ENCODE assay signal across 8 cellular contexts in the genomic region with DNA sequence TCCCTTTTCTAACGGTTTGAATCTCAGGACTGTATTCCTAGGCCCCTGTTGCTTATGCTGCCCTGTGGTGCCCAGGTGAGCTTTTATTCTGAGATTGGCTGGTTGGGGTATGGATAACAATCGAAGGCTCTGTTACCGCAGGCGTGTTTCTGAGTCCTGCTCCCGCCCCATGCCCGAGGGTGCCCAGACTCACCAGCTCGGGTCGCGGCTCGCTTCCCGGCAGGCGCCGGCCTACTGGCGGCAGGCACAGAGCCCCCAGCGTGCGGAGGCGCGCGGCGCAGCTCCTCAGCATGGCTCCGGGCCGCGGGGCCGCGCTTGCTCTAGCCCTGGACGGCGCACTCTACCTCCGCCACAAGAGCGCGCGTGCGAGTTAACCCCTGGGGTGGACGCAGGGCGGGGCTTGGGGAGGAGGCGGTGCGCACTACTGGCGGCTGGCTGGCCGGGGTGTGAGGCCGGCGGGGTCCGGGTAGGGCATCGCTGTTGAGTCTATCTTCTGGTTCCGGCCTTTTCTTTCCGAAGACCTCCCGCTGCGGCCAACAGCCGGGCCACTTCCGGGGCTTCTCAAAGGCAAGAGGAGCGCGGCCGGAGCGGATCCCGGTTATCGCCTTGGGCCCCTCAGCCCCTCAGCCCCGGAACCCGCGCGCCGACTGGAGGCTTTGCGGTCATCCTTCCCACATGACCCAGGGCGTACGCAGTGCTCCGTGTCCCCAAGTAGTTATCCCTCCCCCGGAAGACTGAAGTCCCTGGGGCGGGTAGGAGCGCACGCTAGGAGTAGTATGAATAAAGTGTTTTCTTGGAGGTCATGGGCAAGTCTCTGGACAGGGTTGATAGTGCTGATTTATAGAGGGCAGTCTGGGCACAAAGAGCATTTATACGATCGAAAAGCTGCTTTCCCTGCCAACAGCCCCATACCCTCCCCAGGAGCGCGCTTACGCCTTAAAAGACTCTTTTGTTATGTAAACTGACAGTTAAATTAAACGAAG. TPM values are rescaled to one million over a fixed set of nuclear protein-coding genes. Genes with fewer than 3 reads are reported as not detected.
A peak's percentile ranks its signal among the peaks of the same experiment; 100 is the strongest.
DNase-seq lines count a peak whose midpoint lies in the region; ATAC-seq and TF ChIP-seq lines count a peak whose summit lies in the region.

A gene (minus strand): TSS at position 345 of the 983 bp plus-strand sequence. CDS start 53 bp downstream, at position 292.

- H3K79me2 ChIP-seq in PC-9 (ENCODE audit: low read depth) = peaks cover 41% of the 10 kb centered on the region

- 3% methylated on average over 64 to 73 of the region's 73 CpGs for WGBS in esophagus, 2 donors

- no peaks in the 10 kb centered on the region for H4K20me1 ChIP-seq in PC-9 (ENCODE audit: insufficient read depth)

- H3K36me3 ChIP-seq in PC-9 (ENCODE audit: low read depth) (peaks cover 17% of the 10 kb centered on the region), esophagus (ENCODE audit: control insufficient read depth in 2 of 2, insufficient read depth in 2 of 2, low read length in 1 of 2) (no peaks in the 10 kb centered on the region), muscle layer of colon (ENCODE audit: insufficient read depth, low read length) (no peaks in the 10 kb centered on the region)

- peak within 1 kb of the TSS; percentile 84 for H3K27ac ChIP-seq in PC-9
- H3K27ac ChIP-seq in esophagus (ENCODE audit: low read depth in 2 of 2, low read length in 1 of 2) = peak within 1 kb of the TSS; percentile 84 to 87
- H3K27ac ChIP-seq in muscle layer of colon (ENCODE audit: low read depth, low read length) = peak within 1 kb of the TSS; percentile 79

- ATAC-seq in GM19455 (IDR thresholded peaks at IDR 0.05; ENCODE audit: unreplicated experiment) = peak; percentile 98

- peaks cover 16% of the 10 kb centered on the region for H3K9me3 Mint-ChIP-seq in activated T-cell treated with anti-CD3 and anti-CD28 coated beads, Interleukin-2, amount 50 U/mL, for 24 hours

- peaks cover 44% of the 10 kb centered on the region for H3K4me1 Mint-ChIP-seq in activated T-cell treated with anti-CD3 and anti-CD28 coated beads, Interleukin-2, amount 50 U/mL, for 24 hours (ENCODE audit: low read depth)

- H3K36me3 Mint-ChIP-seq in activated T-cell treated with anti-CD3 and anti-CD28 coated beads, Interleukin-2, amount 50 U/mL, for 24 hours (ENCODE audit: low read depth) = peaks cover 49% of the 10 kb centered on the region

- POLR2A ChIA-PET in PC-9 (lab: Charles Lee; ENCODE audit: unreplicated experiment) = interaction anchor here (0.5 to 1.0 kb wide), 7 partner anchors 11 to 465 kb away, joined by 3 to 6 read pairs (median 4); no protein-coding TSS in a partner anchor

- DNase-seq in CMK (ENCODE audit: low read depth) (peak; percentile 91), HK-2 (ENCODE audit: unreplicated experiment) (peak; percentile 99), PC-9 (peak; percentile 87 to 98)
- peak; percentile 98 for DNase-seq in activated T-cell treated with anti-CD3 and anti-CD28 coated beads, Interleukin-2, amount 50 U/mL, for 24 hours
- DNase-seq in stimulated activated CD8-positive, alpha-beta memory T cell treated with anti-CD3 and anti-CD28 coated beads, Interleukin-7, amount 100 ng/mL, for 1 hour (ENCODE audit: low read depth in 2 of 2) = peak; percentile 81 to 85

- H3F3A ChIP-seq in PC-9 (ENCODE audit: insufficient read depth, low read depth) = peaks cover 19% of the 10 kb centered on the region; the same call in 1 of the 2 replicates

- intact Hi-C loops in PC-9 (cut with micrococcal nuclease; ENCODE audit: unreplicated experiment) = loop anchor here (1.0 to 5.0 kb wide), 6 partner anchors 35 to 138 kb away; a partner anchor contains a TSS

- BruUV-seq in PC-9 (replicated peaks; lab: Mats Ljungman, UMichigan) = no TSS peak

- no peak for TF ChIP-seq CTCF in PC-9 (conservative IDR thresholded peaks at IDR 0.05)

- H3K27ac Mint-ChIP-seq in activated T-cell treated with anti-CD3 and anti-CD28 coated beads, Interleukin-2, amount 50 U/mL, for 24 hours = peak within 1 kb of the TSS; percentile 90

- H3K4me1 ChIP-seq in PC-9 (replicated peaks; ENCODE audit: insufficient read depth) (peaks cover 30% of the 10 kb centered on the region), esophagus (ENCODE audit: control insufficient read depth in 2 of 2, insufficient read depth in 2 of 2, low read length in 1 of 2) (peaks cover 0 to 4% of the 10 kb centered on the region in 2 donors), muscle layer of colon (ENCODE audit: insufficient read depth, low read length) (peaks cover 15% of the 10 kb centered on the region)

- H3K9ac ChIP-seq in muscle layer of colon (ENCODE audit: low read length) = peak within 1 kb of the TSS; percentile 85

- peak within 1 kb of the TSS; percentile 92 for H3K4me3 Mint-ChIP-seq in activated T-cell treated with anti-CD3 and anti-CD28 coated beads, Interleukin-2, amount 50 U/mL, for 24 hours

- no peaks in the 10 kb centered on the region for H3K9me2 ChIP-seq in PC-9 (ENCODE audit: insufficient read depth)

- H3K27me3 ChIP-seq in PC-9 (ENCODE audit: insufficient read depth, low read depth) (no peaks in the 10 kb centered on the region), esophagus (ENCODE audit: control insufficient read depth in 1 of 2, insufficient read depth in 2 of 2, low read length in 2 of 2) (no peaks in the 10 kb centered on the region), muscle layer of colon (ENCODE audit: control insufficient read depth in 1 of 2, insufficient read depth in 2 of 2, low read length in 2 of 2) (no peaks in the 10 kb centered on the region)

- peaks cover 9% of the 10 kb centered on the region for H3K9me3 ChIP-seq in PC-9 (ENCODE audit: insufficient read depth, low read depth)
- peaks cover 0 to 9% of the 10 kb centered on the region in 2 donors for H3K9me3 ChIP-seq in esophagus (ENCODE audit: control insufficient read depth in 2 of 2, insufficient read depth in 1 of 2, low read depth in 1 of 2, low read length in 1 of 2)
- no peaks in the 10 kb centered on the region for H3K9me3 ChIP-seq in muscle layer of colon (ENCODE audit: low read length)

- H2AFZ ChIP-seq in PC-9 = peak within 1 kb of the TSS; percentile 96

- CTCF ChIA-PET in PC-9 (lab: Charles Lee) = interaction anchor here (0.6 to 1.6 kb wide), 5 partner anchors 11 to 58 kb away, joined by 3 to 8 read pairs (median 3); no protein-coding TSS in a partner anchor

- peak within 1 kb of the TSS; percentile 78 for H3K4me3 ChIP-seq in PC-9
- H3K4me3 ChIP-seq in esophagus (ENCODE audit: low read depth in 1 of 2, low read length in 2 of 2) = peak within 1 kb of the TSS; percentile 71 to 72
- H3K4me3 ChIP-seq in muscle layer of colon (ENCODE audit: low read depth in 1 of 2, low read length in 2 of 2) = peak within 1 kb of the TSS; percentile 68 to 85

- H3K27me3 Mint-ChIP-seq in activated T-cell treated with anti-CD3 and anti-CD28 coated beads, Interleukin-2, amount 50 U/mL, for 24 hours = no peaks in the 10 kb centered on the region

- H3K4me2 ChIP-seq in PC-9 = peak within 1 kb of the TSS; percentile 96

RNA-seq across cellular contexts. Expression of the gene that starts here (rescaled TPM):
- 24.1 and 41.4 TPM in 2 replicates for total RNA-seq in PC-9 (2021)
- 1 to 10 TPM; 5.5 to 7.2 TPM for polyA plus RNA-seq in esophagus

Comparison
In these comparisons a context has a peak if more than half of its experiments do, and no peak if none do; other contexts are left out.
1. Peak in every context shown above with its lines: DNase-seq, ATAC-seq, H3K4me3 ChIP-seq and H3K27ac ChIP-seq.